ENCODE assay signal across 21 cellular contexts in genomic region chr20:54023406-54023805, GRCh38. TPM values are rescaled to one million over a fixed set of nuclear protein-coding genes. Genes with fewer than 3 reads are reported as not detected.
A peak's percentile ranks its signal among the peaks of the same experiment; 100 is the strongest.
DNase-seq lines count a peak whose midpoint lies in the region; ATAC-seq and TF ChIP-seq lines count a peak whose summit lies in the region.
"Had no signal": no experiment of that assay in that cellular context is flagged by ENCODE, and none has a peak within 500 bp of the region (broad histone marks: within the 10 kb centered on the region; RNA-seq: fewer than 3 reads in every experiment).

No MANE protein-coding gene starts in this region.

- no peak for TF ChIP-seq POLR2A in erythroblast (IDR thresholded peaks at IDR 0.05; ENCODE audit: low read length)

- no peak for ATAC-seq in HG03095 (IDR thresholded peaks at IDR 0.05; ENCODE audit: unreplicated experiment)
- ATAC-seq: A549, GM23338, HCT116 had no signal

- peak; percentile 5 for DNase-seq in NCI-H1694 treated with DMSO at 0.1 percent for 48 hours (lab: John Stamatoyannopoulos, UW)
- DNase-seq in NCI-H1694 (lab: John Stamatoyannopoulos, UW): no peak
- DNase-seq in NCI-H2171 (lab: John Stamatoyannopoulos, UW): peak; percentile 31
- DNase-seq in cerebellum (ENCODE audit: low spot score): peak; percentile 68
- no peak for DNase-seq in erythroblast (lab: John Stamatoyannopoulos, UW)
- no peak for DNase-seq in GF-D8 (lab: John Stamatoyannopoulos, UW)
- DNase-seq: 8988T; ACHN; AML-193; BE2C; CD4-positive, alpha-beta T cell; CD8-positive, alpha-beta memory T cell; DMS153; DND-41; GDM1; H9 had no signal

RNA-seq across cellular contexts. Expression of gene BCAS1, which starts 47.0 kb away (rescaled TPM):
- 6.1 TPM for total RNA-seq in cerebellum
- total RNA-seq: H4 had no signal

Comparison
In these comparisons a context has a peak if more than half of its experiments do, and no peak if none do; other contexts are left out.
1. DNase-seq: peak in NCI-H1694 treated with DMSO at 0.1 percent for 48 hours (single experiment), NCI-H2171 (single experiment) and cerebellum (single experiment); none in NCI-H1694 (single experiment), erythroblast (0 of 2) and GF-D8 (single experiment).